13 cellular contexts compared by ENCODE assay signal in genomic region chr2:60964651-60965513, GRCh38. TPM values are rescaled to one million over a fixed set of nuclear protein-coding genes. Genes with fewer than 3 reads are reported as not detected.
DNase-seq lines count a peak whose midpoint lies in the region; ATAC-seq, FAIRE-seq and TF ChIP-seq lines count a peak whose summit lies in the region.
"Had no signal": no experiment of that assay in that cellular context is flagged by ENCODE, and none has a peak within 500 bp of the region (broad histone marks: within the 10 kb centered on the region; RNA-seq: fewer than 3 reads in every experiment).

No MANE protein-coding gene starts in this region.

- H2BK12ac ChIP-seq in H1 (ENCODE audit: low read depth, low read length) = no peak overlapping the region

- H3K4me1 ChIP-seq in A549 (peaks cover 26% of the 10 kb centered on the region), H1 (replicated peaks in 1 of 4; ENCODE audit: control insufficient read depth in 3 of 4, insufficient read depth in 4 of 4, low read length in 3 of 4) (0 out of 7 replicates have a peak, but pooled peaks cover 0 to 1% (median 0%) of the 10 kb centered on the region in 4 experiments), Peyer's patch (no peaks in the 10 kb centered on the region)

- peaks cover 12% of the 10 kb centered on the region for H3K4me1 Mint-ChIP-seq in T-helper 17 cell

- WGBS in A549 (ENCODE audit: missing lambda C conversion rate) = 80% methylated on average over 7 of the region's 7 CpGs
- WGBS in H1 (ENCODE audit: extremely low coverage in 1 of 2, insufficient coverage in 1 of 2, insufficient read length in 1 of 2, insufficient replicate concordance in 2 of 2, low coverage in 1 of 2, low lambda C conversion rate in 2 of 2, missing lambda C conversion rate in 1 of 2), 2 experiments = 86% methylated on average over 7 of the region's 7 CpGs; no CpG with 5 or more reads in 1 of the 2 experiments

- H3K14ac ChIP-seq in H1 (ENCODE audit: insufficient read length) = no peak overlapping the region

- CTCF ChIA-PET in A549 (lab: Yijun Ruan, JAX) (interaction anchor here (1.1 to 1.2 kb wide), 4 partner anchors 9 to 41 kb away, joined by 3 read pairs; no protein-coding TSS in a partner anchor), H1 (lab: Charles Lee; ENCODE audit: partially characterized antibody) (interaction anchor here (0.7 to 1.3 kb wide), 3 partner anchors 14 to 18 kb away, joined by 3 to 4 read pairs (median 3); no protein-coding TSS in a partner anchor)

- no peak overlapping the region for H2BK5ac ChIP-seq in H1 (ENCODE audit: low read depth, low read length)

- POLR2A ChIA-PET in A549 (lab: Yijun Ruan, JAX) = interaction anchor here (0.7 to 1.6 kb wide), 2 partner anchors 19 to 84 kb away, joined by 3 to 5 read pairs; partner anchors contain the start of gene REL
- POLR2A ChIA-PET in H1 (lab: Charles Lee; ENCODE audit: partially characterized antibody) = interaction anchor here (0.7 to 0.9 kb wide), 2 partner anchors 21 to 256 kb away, joined by 3 read pairs; no protein-coding TSS in a partner anchor

- TF ChIP-seq RAD21 in A549 (conservative IDR thresholded peaks at IDR 0.05 in 1 of 2, IDR thresholded peaks at IDR 0.05 in 1 of 2) = no peak
- no peak for TF ChIP-seq RAD21 in H1 (IDR thresholded peaks at IDR 0.05 in 1 of 2, conservative IDR thresholded peaks at IDR 0.05 in 1 of 2; ENCODE audit: low read depth in 2 of 2, low read length in 2 of 2)

- H3K4me3 ChIP-seq in A549 (no peak overlapping the region), H1 (ENCODE audit: extremely low read depth in 1 of 4, insufficient read depth in 2 of 4, low read depth in 3 of 4, low read length in 4 of 4) (no peak overlapping the region), Peyer's patch (no peak overlapping the region)

- H3K4me2 ChIP-seq in A549 (no peak overlapping the region), H1 (ENCODE audit: insufficient read depth in 1 of 2, low read depth in 2 of 2, low read length in 2 of 2) (no peak overlapping the region)

- no peak for ATAC-seq in A549
- peak; percentile 80 for ATAC-seq in T-helper 17 cell
- no peak for ATAC-seq in HG03196 (IDR thresholded peaks at IDR 0.05; ENCODE audit: unreplicated experiment)
- ATAC-seq in GM21390 (IDR thresholded peaks at IDR 0.05; ENCODE audit: unreplicated experiment) = no peak
- no peak for ATAC-seq in HG03378 (IDR thresholded peaks at IDR 0.05; ENCODE audit: unreplicated experiment)

- H2BK20ac ChIP-seq in H1 (ENCODE audit: low read length) = no peak overlapping the region

- no peaks in the 10 kb centered on the region for H3K23me2 ChIP-seq in H1 (ENCODE audit: low read depth, low read length)

- H3K56ac ChIP-seq in H1 (replicated peaks; ENCODE audit: insufficient read length, low read depth, low read length) = no peak overlapping the region

- FAIRE-seq in A549 (lab: Jason Lieb, UNC) (peak; percentile 72), GM12891 (lab: Jason Lieb, UNC) (peak; percentile 33), H1 (lab: Jason Lieb, UNC) (no peak)
- FAIRE-seq: G401.6 had no signal

- no peak for TF ChIP-seq EP300 in A549 (IDR thresholded peaks at IDR 0.05)
- TF ChIP-seq EP300 in H1 (IDR thresholded peaks at IDR 0.05; ENCODE audit: borderline replicate concordance in 1 of 2, low read depth in 2 of 2, low read length in 2 of 2) = no peak

- no peak overlapping the region for H3K18ac ChIP-seq in H1 (ENCODE audit: extremely low read depth, low read length)

- H3K27ac ChIP-seq in A549 = no peak overlapping the region
- H3K27ac ChIP-seq in H1 (ENCODE audit: low read depth, low read length) = no peak overlapping the region
- peak overlapping the region in 2 of 4 donors; percentile 2 to 34 for H3K27ac ChIP-seq in Peyer's patch

- H3K23ac ChIP-seq in H1 (ENCODE audit: insufficient read length) = no peak overlapping the region

- H3K36me3 Mint-ChIP-seq in T-helper 17 cell (ENCODE audit: low read depth) = peaks cover 3% of the 10 kb centered on the region

- no peak overlapping the region for H4K5ac ChIP-seq in H1 (ENCODE audit: insufficient read length, low read depth, low read length)

- TF ChIP-seq CTCF in A549 (IDR thresholded peaks at IDR 0.05) (no peak), H1 (IDR thresholded peaks at IDR 0.05; ENCODE audit: control extremely low read depth in 1 of 3, insufficient read depth in 1 of 3, low read depth in 1 of 3, low read length in 3 of 3) (no peak), Peyer's patch (IDR thresholded peaks at IDR 0.05) (no peak)

- peak overlapping the region; percentile 91 for H3K27ac Mint-ChIP-seq in T-helper 17 cell

- H2AK5ac ChIP-seq in H1 (ENCODE audit: low read depth, low read length) = no peak overlapping the region

- H2BK120ac ChIP-seq in H1 (replicated peaks; ENCODE audit: low read depth, low read length) = no peak overlapping the region

- peak overlapping the region; percentile 46; the same call in 1 of the 2 replicates for H2AFZ ChIP-seq in H1 (ENCODE audit: low read length)

- no peaks in the 10 kb centered on the region for H3K79me2 ChIP-seq in H1 (ENCODE audit: control insufficient read depth in 1 of 2, insufficient read depth in 2 of 2, low read length in 2 of 2)

- DNase-seq in A549 (ENCODE audit: low read depth in 1 of 2, low spot score in 1 of 2) = no peak
- no peak for DNase-seq in GM12891 (ENCODE audit: insufficient read length, low spot score)
- DNase-seq in T-helper 17 cell = no peak
- DNase-seq in H1 (ENCODE audit: low read depth in 1 of 2, low spot score in 2 of 2) = no peak
- no peak for DNase-seq in Peyer's patch
- DNase-seq: amniotic stem cell; foreskin fibroblast; KG1; stimulated activated CD4-positive, alpha-beta T cell treated with anti-CD3 and anti-CD28 coated beads, Interleukin-4, amount 100 ng/mL, for 1 hour had no signal

- H3K9ac ChIP-seq in H1 (replicated peaks in 1 of 4; ENCODE audit: extremely low read depth in 1 of 4, low read depth in 3 of 4, low read length in 3 of 4) = no peak overlapping the region

- no peak overlapping the region for H3K4me3 Mint-ChIP-seq in T-helper 17 cell

- no peak overlapping the region for H4K91ac ChIP-seq in H1 (replicated peaks; ENCODE audit: insufficient read length, low read length)

- H3K79me1 ChIP-seq in H1 (ENCODE audit: low read depth, low read length) = no peaks in the 10 kb centered on the region

- no peaks in the 10 kb centered on the region for H3K9me3 ChIP-seq in A549
- H3K9me3 ChIP-seq in T-helper 17 cell (ENCODE audit: control insufficient read depth, low read length, poor library complexity, severe bottlenecking) = no peaks in the 10 kb centered on the region
- no peaks in the 10 kb centered on the region for H3K9me3 ChIP-seq in H1 (ENCODE audit: insufficient read depth in 2 of 2, low read depth in 1 of 2, low read length in 1 of 2)
- no peaks in the 10 kb centered on the region for H3K9me3 ChIP-seq in Peyer's patch

- H3K36me3 ChIP-seq in H1 (ENCODE audit: control insufficient read depth in 2 of 4, insufficient read depth in 4 of 4, low read length in 3 of 4) (no peaks in the 10 kb centered on the region), Peyer's patch (peaks cover 0 to 5% (median 0%) of the 10 kb centered on the region in 3 donors)

- no peak overlapping the region for H4K8ac ChIP-seq in H1 (ENCODE audit: extremely low read depth, insufficient read depth, low read length)

- no peak overlapping the region for H3K4ac ChIP-seq in H1 (replicated peaks; ENCODE audit: insufficient read length, low read depth, low read length)

- H3K27me3 Mint-ChIP-seq in T-helper 17 cell = no peaks in the 10 kb centered on the region

- no peaks in the 10 kb centered on the region for H4K20me1 ChIP-seq in H1 (replicated peaks in 1 of 2; ENCODE audit: control insufficient read depth in 1 of 2, insufficient read depth in 2 of 2, low read length in 2 of 2)

- TF ChIP-seq POLR2A in A549 (IDR thresholded peaks at IDR 0.05; ENCODE audit: low read length) = no peak
- no peak for TF ChIP-seq POLR2A in GM12891 (IDR thresholded peaks at IDR 0.05; ENCODE audit: low read depth, low read length)
- TF ChIP-seq POLR2A in H1 (IDR thresholded peaks at IDR 0.05; ENCODE audit: control extremely low read depth in 1 of 2, low read depth in 2 of 2, low read length in 2 of 2) = no peak
- TF ChIP-seq POLR2A in Peyer's patch (IDR thresholded peaks at IDR 0.05) = no peak

- H3K27me3 ChIP-seq in H1 (replicated peaks in 1 of 4; ENCODE audit: control insufficient read depth in 3 of 4, extremely low read depth in 1 of 4, insufficient read depth in 3 of 4, low read length in 3 of 4) (no peaks in the 10 kb centered on the region), Peyer's patch (no peaks in the 10 kb centered on the region)

- no peak overlapping the region for H2BK15ac ChIP-seq in H1 (ENCODE audit: low read length)

RNA-seq across cellular contexts. Expression of gene PEX13, which starts 52.6 kb away (rescaled TPM):
- polyA plus RNA-seq in A549 (2011; rRNA removed) = 41.7 and 42.5 TPM in 2 replicates
- polyA plus RNA-seq in A549 (2012; cell fraction: cytosol; rRNA removed) = 11.5 and 12.3 TPM in 2 replicates
- polyA plus RNA-seq in A549 (2012; cell fraction: nucleus; rRNA removed) = 5.8 and 5.9 TPM in 2 replicates
- 13.8 to 18.5 TPM (median 17.4 TPM) in 3 replicates for polyA plus RNA-seq in A549 (2017; fragmentation: RNase III; extraction: RNeasy Plus Mini Kit Qiagen cat#74134 plus additional on column Dnase treatment)
- 29.0 and 41.0 TPM in 2 replicates for polyA minus RNA-seq in A549 (2011; rRNA and poly(A)+ RNA removed)
- polyA plus RNA-seq in GM12891 (2012; ENCODE audit: low read depth, missing spikeins) = 6.0 TPM
- total RNA-seq in T-helper 17 cell = 10 to 100 TPM; 10.8 to 15.1 TPM
- 21.8 and 22.3 TPM in 2 replicates for total RNA-seq in H1 (2021; fragmentation: NEBNext Ultra II Directional; extraction: Animal tissue kit (Norgen Biotek cat#: 25700))
- polyA plus RNA-seq in H1 (2011; rRNA removed) = 12.1 and 16.8 TPM in 2 replicates
- 13.6 TPM for polyA plus RNA-seq in H1 (2011; cell fraction: cytosol; rRNA removed)
- polyA plus RNA-seq in H1 (2011; cell fraction: nucleus; rRNA removed) = 8.3 TPM
- 9.9 to 15.4 TPM (median 11.7 TPM) in 4 replicates for polyA plus RNA-seq in H1 (2012, experiment 1 of 2)
- 3.4 TPM for polyA plus RNA-seq in H1 (2012, experiment 2 of 2)
- polyA plus RNA-seq in H1 (2013, experiment 1 of 2) = 10.8 TPM
- polyA plus RNA-seq in H1 (2013, experiment 2 of 2) = 11.7 TPM
- polyA minus RNA-seq in H1 (2011; rRNA and poly(A)+ RNA removed) = 33.0 and 42.1 TPM in 2 replicates
- polyA minus RNA-seq in H1 (2011; cell fraction: cytosol; rRNA and poly(A)+ RNA removed) = 14.8 TPM
- 30.5 TPM for polyA minus RNA-seq in H1 (2011; cell fraction: nucleus; rRNA and poly(A)+ RNA removed)
- total RNA-seq in Peyer's patch = 10 to 100 TPM; 28.1 to 49.7 (median 34.1) TPM

RNA-seq across cellular contexts. Expression of gene PUS10, which starts 53.2 kb away (rescaled TPM):
- polyA plus RNA-seq in A549 (2011; rRNA removed) = 8.3 and 9.3 TPM in 2 replicates
- 1.5 and 1.7 TPM in 2 replicates for polyA plus RNA-seq in A549 (2012; cell fraction: cytosol; rRNA removed)
- 0.50 and 1.3 TPM in 2 replicates for polyA plus RNA-seq in A549 (2012; cell fraction: nucleus; rRNA removed)
- polyA plus RNA-seq in A549 (2017; fragmentation: RNase III; extraction: RNeasy Plus Mini Kit Qiagen cat#74134 plus additional on column Dnase treatment) = 2.7 to 3.6 TPM (median 3.3 TPM) in 3 replicates
- 3.2 and 4.5 TPM in 2 replicates for polyA minus RNA-seq in A549 (2011; rRNA and poly(A)+ RNA removed)
- 6.5 TPM for polyA plus RNA-seq in GM12891 (2012; ENCODE audit: low read depth, missing spikeins)
- total RNA-seq in T-helper 17 cell = 1 to 10 TPM; 3.2 to 4.2 TPM
- 2.2 and 3.1 TPM in 2 replicates for total RNA-seq in H1 (2021; fragmentation: NEBNext Ultra II Directional; extraction: Animal tissue kit (Norgen Biotek cat#: 25700))
- polyA plus RNA-seq in H1 (2011; rRNA removed) = 1.3 TPM in 2 replicates
- 2.1 TPM for polyA plus RNA-seq in H1 (2011; cell fraction: cytosol; rRNA removed)
- 0.93 TPM for polyA plus RNA-seq in H1 (2011; cell fraction: nucleus; rRNA removed)
- polyA plus RNA-seq in H1 (2012, experiment 1 of 2) = 1.1 to 1.9 TPM (median 1.5 TPM) in 4 replicates
- 0.33 TPM for polyA plus RNA-seq in H1 (2012, experiment 2 of 2)
- polyA plus RNA-seq in H1 (2013, experiment 1 of 2) = 1.8 TPM
- 1.5 TPM for polyA plus RNA-seq in H1 (2013, experiment 2 of 2)
- polyA minus RNA-seq in H1 (2011; rRNA and poly(A)+ RNA removed) = 2.8 and 2.9 TPM in 2 replicates
- 1.2 TPM for polyA minus RNA-seq in H1 (2011; cell fraction: cytosol; rRNA and poly(A)+ RNA removed)
- 4.0 TPM for polyA minus RNA-seq in H1 (2011; cell fraction: nucleus; rRNA and poly(A)+ RNA removed)
- total RNA-seq in Peyer's patch = 10 to 100 TPM; 11.6 to 33.5 (median 23.1) TPM
